Comparison of ENCODE assay signal across 19 cellular contexts in the genomic region with DNA sequence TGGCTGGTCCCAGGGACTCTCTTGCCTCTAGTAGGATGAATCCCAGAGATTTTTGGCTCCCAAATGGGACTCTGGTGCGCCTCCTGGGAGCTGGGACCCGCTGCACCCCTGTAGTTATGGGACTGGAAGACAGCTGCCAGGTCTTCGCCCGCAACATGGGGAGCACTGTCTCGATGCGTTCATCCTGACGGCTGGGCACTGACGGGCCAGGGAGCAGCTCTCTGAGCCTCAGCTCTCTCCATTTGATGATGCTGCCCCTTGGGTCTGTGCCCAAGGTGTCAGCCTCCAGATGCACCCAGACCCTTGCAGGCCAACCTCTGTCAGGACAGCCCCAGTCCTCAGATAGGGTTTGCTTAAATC. TPM values are rescaled to one million over a fixed set of nuclear protein-coding genes. Genes with fewer than 3 reads are reported as not detected.
A peak's percentile ranks its signal among the peaks of the same experiment; 100 is the strongest.
DNase-seq lines count a peak whose midpoint lies in the region; ATAC-seq, FAIRE-seq and TF ChIP-seq lines count a peak whose summit lies in the region.
"Had no signal": no experiment of that assay in that cellular context is flagged by ENCODE, and none has a peak within 500 bp of the region (broad histone marks: within the 10 kb centered on the region; RNA-seq: fewer than 3 reads in every experiment).

No MANE protein-coding gene starts in this region.

- POLR2A ChIA-PET in HepG2 (lab: Yijun Ruan, JAX) (interaction anchor here (1.0 to 1.6 kb wide), 2 partner anchors 9 to 275 kb away, joined by 3 to 7 read pairs; partner anchors contain the start of gene NCL), RWPE1 (lab: Yijun Ruan, JAX; ENCODE audit: low non-redundant PET) (no interaction called here)

- TF ChIP-seq EP300 in HepG2 (IDR thresholded peaks at IDR 0.05; ENCODE audit: low read depth in 2 of 2, low read length in 2 of 2) (no peak), HepG2 (CRISPR knock-in tag; IDR thresholded peaks at IDR 0.05; ENCODE audit: borderline replicate concordance) (no peak)

- in situ Hi-C loops in HepG2 (cut with HindIII; ENCODE audit: extremely low pct_ligation_motif_present, low pct_unique_long_range_greater_than_20kb): no loop called here

- FAIRE-seq in HepG2 (lab: Jason Lieb, UNC): no peak

- no peaks in the 10 kb centered on the region for H3K36me3 ChIP-seq in HepG2 (replicated peaks in 1 of 2; ENCODE audit: control insufficient read depth in 1 of 2, insufficient read depth in 2 of 2, low read length in 2 of 2)
- no peaks in the 10 kb centered on the region for H3K36me3 ChIP-seq in psoas muscle (ENCODE audit: insufficient read depth in 1 of 2, low read depth in 1 of 2)
- H3K36me3 ChIP-seq in uterus: no peaks in the 10 kb centered on the region
- H3K36me3 ChIP-seq: Peyer's patch had no signal

- DNase-seq in activated CD8-positive, alpha-beta memory T cell treated with anti-CD3 and anti-CD28 coated beads, Interleukin-2, amount 50 U/mL, for 48 hours: peak; percentile 20
- no peak for DNase-seq in activated CD8-positive, alpha-beta memory T cell treated with anti-CD3 and anti-CD28 coated beads, Interleukin-2, amount 50 U/mL, for 4 hours
- DNase-seq in HepG2 (ENCODE audit: low spot score) (no peak), psoas muscle (no peak), uterus (no peak), NCI-H1048 (lab: John Stamatoyannopoulos, UW) (no peak), NAMALWA (ENCODE audit: low spot score) (no peak), RWPE1 (ENCODE audit: low spot score) (no peak)
- DNase-seq: 8988T; activated CD4-positive, alpha-beta T cell treated with anti-CD3 and anti-CD28 coated beads for 4 hours; CD8-positive, alpha-beta T cell; effector CD4-positive, alpha-beta T cell; H9; kidney glomerular epithelial cell; NCI-H1436 treated with DMSO at 0.1 percent for 48 hours; NCI-H510A treated with DMSO at 0.1 percent for 48 hours; T-helper 17 cell had no signal

- peak overlapping the region in 1 of 3 experiments; percentile 72; a peak in 1 of 6 replicates for H3K4me3 ChIP-seq in HepG2 (replicated peaks in 1 of 3; ENCODE audit: insufficient read depth in 1 of 3, low read depth in 2 of 3, low read length in 3 of 3)
- H3K4me3 ChIP-seq in psoas muscle: no peak overlapping the region
- H3K4me3 ChIP-seq in uterus: no peak overlapping the region
- H3K4me3 ChIP-seq: Peyer's patch had no signal

- H3K4me2 ChIP-seq in HepG2 (ENCODE audit: low read depth, low read length): peak overlapping the region; percentile 92; the same call in 1 of the 2 replicates

- no peaks in the 10 kb centered on the region for H3K79me2 ChIP-seq in HepG2 (ENCODE audit: insufficient read depth, low read length)

- H3K27ac ChIP-seq in HepG2 (ENCODE audit: extremely low read length, insufficient read depth, low read length) (no peak overlapping the region), psoas muscle (peak overlapping the region; percentile 85), uterus (peak overlapping the region; percentile 98), RWPE1 (no peak overlapping the region)

- no peaks in the 10 kb centered on the region for H4K20me1 ChIP-seq in HepG2 (ENCODE audit: insufficient read depth, low read length)

- CTCF ChIA-PET in HepG2 (lab: Yijun Ruan, JAX; ENCODE audit: low intra/inter-chr PET ratio, low total read pairs): no interaction called here
- CTCF ChIA-PET in RWPE1 (lab: Yijun Ruan, JAX): no interaction called here

- WGBS in HepG2 (ENCODE audit: low lambda C conversion rate): 74% methylated on average over 8 of the region's 8 CpGs
- WGBS in psoas muscle, 3 donors: 93 to 96% (median 94%) methylated on average over 8 of the region's 8 CpGs

- H3K9ac ChIP-seq in HepG2 (ENCODE audit: insufficient read depth, low read depth, low read length): no peak overlapping the region

- ATAC-seq in HepG2 (no peak), psoas muscle (no peak)
- ATAC-seq: activated naive CD4-positive, alpha-beta T cell treated with anti-CD3 and anti-CD28 coated beads, Interleukin-2, amount 50 U/mL, for 72 hours; CD8-positive, alpha-beta T cell; T-helper 17 cell had no signal

- no TSS peak for BruUV-seq in HepG2 (replicated peaks; lab: Mats Ljungman, UMichigan)

- intact Hi-C loops in HepG2 (cut with micrococcal nuclease; ENCODE audit: unreplicated experiment): no loop called here
- intact Hi-C loops in psoas muscle (cut with DNase I): no loop called here
- intact Hi-C loops in uterus (cut with DNase I; ENCODE audit: low total_unique reads): no loop called here

- TF ChIP-seq POLR2A in HepG2 (IDR thresholded peaks at IDR 0.05; ENCODE audit: insufficient read depth in 1 of 2, low read depth in 2 of 2, low read length in 2 of 2): no peak
- no peak for TF ChIP-seq POLR2A in uterus (IDR thresholded peaks at IDR 0.05)

- H3K4me1 ChIP-seq in HepG2 (ENCODE audit: insufficient read depth, low read length): peaks cover 72% of the 10 kb centered on the region
- peaks cover 34% of the 10 kb centered on the region for H3K4me1 ChIP-seq in psoas muscle
- peaks cover 0 to 4% of the 10 kb centered on the region in 2 donors for H3K4me1 ChIP-seq in uterus
- H3K4me1 ChIP-seq: Peyer's patch had no signal

- H2AFZ ChIP-seq in HepG2 (ENCODE audit: low read length): no peak overlapping the region

- H3K9me3 ChIP-seq in HepG2 (ENCODE audit: low read length) (no peaks in the 10 kb centered on the region), psoas muscle (no peaks in the 10 kb centered on the region), uterus (no peaks in the 10 kb centered on the region)
- H3K9me3 ChIP-seq: Peyer's patch had no signal

- TF ChIP-seq RAD21 in HepG2 (CRISPR knock-in tag; IDR thresholded peaks at IDR 0.05): no peak

- no peak for TF ChIP-seq CTCF in HepG2 (CRISPR knock-in tag; IDR thresholded peaks at IDR 0.05)
- no peak for TF ChIP-seq CTCF in psoas muscle (IDR thresholded peaks at IDR 0.05)
- TF ChIP-seq CTCF in uterus (IDR thresholded peaks at IDR 0.05): no peak
- TF ChIP-seq CTCF in RWPE1 (conservative IDR thresholded peaks at IDR 0.05; ENCODE audit: low read depth): no peak

- H3K27me3 ChIP-seq in HepG2 (ENCODE audit: control insufficient read depth in 1 of 2, insufficient read depth in 2 of 2, low read length in 2 of 2): peaks cover 0 to 1% of the 10 kb centered on the region in 2 experiments; a peak in 2 of 5 replicates
- H3K27me3 ChIP-seq in psoas muscle (ENCODE audit: insufficient read depth in 3 of 3, low read length in 2 of 3): no peaks in the 10 kb centered on the region
- H3K27me3 ChIP-seq in uterus: no peaks in the 10 kb centered on the region
- H3K27me3 ChIP-seq: Peyer's patch had no signal

TF ChIP-seq in HepG2, 621 proteins besides CTCF, POLR2A, EP300 and RAD21:
- TF ChIP-seq REPIN1 (CRISPR knock-in tag; IDR thresholded peaks at IDR 0.05; ENCODE audit: borderline replicate concordance, low read depth) (no peak), ZBTB38 (CRISPR knock-in tag; IDR thresholded peaks at IDR 0.05) (peak; percentile 12; the same call in 1 of the 2 replicates)
TF ChIP-seq in HepG2: peak in this region for 1.

RNA-seq across cellular contexts. Expression of gene ARMC9, which starts 9.3 kb away (rescaled TPM):
- 12.8 and 14.5 TPM in 2 replicates for total RNA-seq in HepG2 (2016; rRNA removed; fragmentation: Illumina TruSeq; extraction: Trizol)
- total RNA-seq in HepG2 (2016; cell fraction: cytosol; rRNA removed; fragmentation: Illumina TruSeq; extraction: Trizol; ENCODE audit: low read depth): 5.3 and 5.6 TPM in 2 replicates
- total RNA-seq in HepG2 (2016; cell fraction: insoluble cytoplasmic fraction; rRNA removed; fragmentation: Illumina TruSeq; extraction: Trizol): 10.9 and 12.6 TPM in 2 replicates
- 4.9 and 6.6 TPM in 2 replicates for total RNA-seq in HepG2 (2016; cell fraction: membrane; rRNA removed; fragmentation: Illumina TruSeq; extraction: Trizol)
- total RNA-seq in HepG2 (2016; cell fraction: nucleus; rRNA removed; fragmentation: Illumina TruSeq; extraction: Trizol): 17.4 and 18.3 TPM in 2 replicates
- 7.0 and 9.1 TPM in 2 replicates for polyA plus RNA-seq in HepG2 (2011; rRNA removed)
- 5.7 and 7.4 TPM in 2 replicates for polyA plus RNA-seq in HepG2 (2011; cell fraction: cytosol; rRNA removed)
- 11.9 and 14.3 TPM in 2 replicates for polyA plus RNA-seq in HepG2 (2011; cell fraction: nucleus; rRNA removed)
- 5.8 and 6.7 TPM in 2 replicates for polyA plus RNA-seq in HepG2 (2012)
- polyA plus RNA-seq in HepG2 (2016; cell fraction: cytosol; fragmentation: Illumina TruSeq; extraction: Trizol; ENCODE audit: low read depth): 1.2 and 1.3 TPM in 2 replicates
- 8.7 and 10.7 TPM in 2 replicates for polyA plus RNA-seq in HepG2 (2016; cell fraction: insoluble cytoplasmic fraction; fragmentation: Illumina TruSeq; extraction: Trizol; ENCODE audit: low read depth)
- 1.9 and 3.0 TPM in 2 replicates for polyA plus RNA-seq in HepG2 (2016; cell fraction: membrane; fragmentation: Illumina TruSeq; extraction: Trizol; ENCODE audit: low read depth)
- 10.3 and 16.0 TPM in 2 replicates for polyA plus RNA-seq in HepG2 (2016; cell fraction: nucleus; fragmentation: Illumina TruSeq; extraction: Trizol; ENCODE audit: insufficient read depth, low read depth)
- polyA minus RNA-seq in HepG2 (2011; rRNA and poly(A)+ RNA removed; ENCODE audit: low replicate concordance): 27.1 and 32.1 TPM in 2 replicates
- 5.9 and 7.2 TPM in 2 replicates for polyA minus RNA-seq in HepG2 (2011; cell fraction: cytosol; rRNA and poly(A)+ RNA removed)
- 29.2 and 35.8 TPM in 2 replicates for polyA minus RNA-seq in HepG2 (2011; cell fraction: nucleus; rRNA and poly(A)+ RNA removed)
- total RNA-seq in psoas muscle: 10 to 100 TPM in 1 of 4 donors, 1 to 10 TPM in 3; 1.4 to 18.4 (median 2.6) TPM
- 1 to 10 TPM; 2.1 to 2.3 (median 2.2) TPM for polyA plus RNA-seq in psoas muscle
- 10 to 100 TPM; 16.8 to 47.6 (median 39.3) TPM for total RNA-seq in uterus

Comparison
In these comparisons a context has a peak if more than half of its experiments do, and no peak if none do; other contexts are left out.
1. H3K27ac ChIP-seq: peak in psoas muscle (single experiment) and uterus (2 of 2); none in HepG2 (single experiment) and RWPE1 (single experiment).